In genomic region chr1:246771366-246771765, GRCh38 we compare ENCODE assay signal across 22 cellular contexts.
DNase-seq lines count a peak whose midpoint lies in the region; ATAC-seq, FAIRE-seq and TF ChIP-seq lines count a peak whose summit lies in the region.
"Had no signal": no experiment of that assay in that cellular context is flagged by ENCODE, and none has a peak within 500 bp of the region (broad histone marks: within the 10 kb centered on the region; RNA-seq: fewer than 3 reads in every experiment).

No MANE protein-coding gene starts in this region.

- no peak for TF ChIP-seq CTCF in D721Med (IDR thresholded peaks at IDR 0.05; ENCODE audit: insufficient read depth, missing control alignments)
- no peak for TF ChIP-seq CTCF in DND-41 (IDR thresholded peaks at IDR 0.05; ENCODE audit: borderline replicate concordance, extremely low read depth, low read length, poor library complexity, severe bottlenecking)
- no peak for TF ChIP-seq CTCF in WERI-Rb-1 (IDR thresholded peaks at IDR 0.05; ENCODE audit: low read depth, low read length)

- H3K36me3 ChIP-seq in DND-41 (ENCODE audit: insufficient read depth, low read length) (peaks cover 79% of the 10 kb centered on the region), WERI-Rb-1 (peaks cover 42% of the 10 kb centered on the region)
- H3K36me3 ChIP-seq: BE2C had no signal

- ATAC-seq in DND-41 (ENCODE audit: insufficient read depth, low read depth), result no peak
- ATAC-seq in GM18861 (IDR thresholded peaks at IDR 0.05; ENCODE audit: unreplicated experiment), result no peak
- ATAC-seq in GM19328 (IDR thresholded peaks at IDR 0.05; ENCODE audit: unreplicated experiment), result no peak
- ATAC-seq: GM12878 had no signal

- H3K27me3 ChIP-seq in DND-41 (ENCODE audit: insufficient read depth, low read length, poor library complexity) (no peaks in the 10 kb centered on the region), WERI-Rb-1 (ENCODE audit: insufficient read depth, low read depth, severe bottlenecking) (no peaks in the 10 kb centered on the region)
- H3K27me3 ChIP-seq: BE2C, BLaER1 had no signal

- no peak overlapping the region for H2AFZ ChIP-seq in DND-41 (ENCODE audit: low read depth, low read length)

- no peaks in the 10 kb centered on the region for H3K79me2 ChIP-seq in DND-41 (ENCODE audit: insufficient read depth, low read length)

- no peak overlapping the region for H3K9ac ChIP-seq in DND-41 (ENCODE audit: low read depth, low read length)
- H3K9ac ChIP-seq: BLaER1 had no signal

- 0 out of 2 replicates have a peak, but pooled peaks cover 7% of the 10 kb centered on the region for H3K4me1 ChIP-seq in DND-41 (ENCODE audit: insufficient read depth, low read length)
- H3K4me1 ChIP-seq: BE2C had no signal

- no peaks in the 10 kb centered on the region for H4K20me1 ChIP-seq in DND-41 (ENCODE audit: insufficient read depth, low read length)

- DNase-seq in D721Med (ENCODE audit: insufficient read length, low spot score) (no peak), DND-41 (no peak), WERI-Rb-1 (peak; percentile 77)
- DNase-seq: 8988T; ACHN; BE2C; C1 segment of cervical spinal cord; CD4-positive, alpha-beta memory T cell; CD4-positive, CD25-positive, alpha-beta regulatory T cell; CD8-positive, alpha-beta memory T cell; COR-L47; DMS79 treated with DMSO at 0.1 percent for 48 hours; EL; GDM1 had no signal

- H3K9me3 ChIP-seq in DND-41 (ENCODE audit: insufficient read depth, low read length, severe bottlenecking) (no peaks in the 10 kb centered on the region), WERI-Rb-1 (ENCODE audit: severe bottlenecking) (no peaks in the 10 kb centered on the region)
- H3K9me3 ChIP-seq: BE2C had no signal

- peak; percentile 80 for FAIRE-seq in D721Med (lab: Jason Lieb, UNC)
- FAIRE-seq: A204.1, GM12878, GM12892, GM18507, GM19239 had no signal

- H3K4me2 ChIP-seq in DND-41 (ENCODE audit: insufficient read depth, low read length), result no peak overlapping the region
- H3K4me2 ChIP-seq: BLaER1 had no signal

- H3K4me3 ChIP-seq in DND-41 (ENCODE audit: low read depth in 1 of 2, low read length in 2 of 2) (no peak overlapping the region), WERI-Rb-1 (ENCODE audit: low read depth, low read length) (no peak overlapping the region)
- H3K4me3 ChIP-seq: BLaER1, GM12878 had no signal

- H3K27ac ChIP-seq in DND-41 (ENCODE audit: low read length) (peak overlapping the region; percentile 37; the same call in 1 of the 2 replicates), WERI-Rb-1 (peak overlapping the region; percentile 3; the same call in 1 of the 2 replicates)
- H3K27ac ChIP-seq: BLaER1 had no signal
